13 cellular contexts compared by ENCODE assay signal in the genomic region with DNA sequence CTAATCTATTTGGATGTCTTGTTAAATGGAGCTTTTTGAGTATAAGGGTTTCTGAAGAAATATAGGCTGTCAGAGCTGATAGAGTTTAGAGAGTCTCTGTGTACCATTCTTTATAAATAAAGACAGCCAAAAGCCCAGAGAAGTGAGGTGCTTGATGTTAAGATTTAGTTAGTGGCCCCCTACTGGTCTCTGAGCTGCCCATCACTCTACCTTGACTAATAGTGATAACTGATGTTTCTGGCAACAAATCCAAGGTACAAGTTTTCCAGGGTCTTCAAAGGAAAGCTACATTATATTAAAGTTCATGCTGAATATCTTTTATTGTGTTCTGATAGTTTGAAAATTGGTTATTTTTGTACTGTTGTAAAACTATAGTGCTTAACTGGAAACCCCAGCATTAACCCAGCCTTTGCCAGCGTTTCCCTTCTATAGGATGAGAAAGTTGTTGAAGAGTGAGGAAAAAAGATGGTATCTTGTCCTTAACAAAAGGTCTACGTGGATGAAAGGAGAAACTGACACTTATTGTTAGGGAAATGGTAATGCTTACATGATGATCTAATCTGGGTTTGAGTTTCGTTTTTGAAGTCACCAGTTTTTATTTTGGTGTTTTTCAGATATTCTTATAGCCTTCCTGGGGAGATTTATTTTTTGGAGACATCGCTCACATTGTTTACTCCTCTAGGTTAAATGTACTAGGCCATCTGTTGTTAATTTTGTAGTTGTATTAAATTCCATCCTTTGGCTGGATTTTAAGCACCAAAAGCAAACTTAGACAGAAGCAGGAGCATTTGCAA.
DNase-seq lines count a peak whose midpoint lies in the region; ATAC-seq and TF ChIP-seq lines count a peak whose summit lies in the region.
"Had no signal": no experiment of that assay in that cellular context is flagged by ENCODE, and none has a peak within 500 bp of the region (broad histone marks: within the 10 kb centered on the region; RNA-seq: fewer than 3 reads in every experiment).

No MANE protein-coding gene starts in this region.

- TF ChIP-seq CTCF in GM06990 (IDR thresholded peaks at IDR 0.05; ENCODE audit: insufficient read depth, low read length, poor library complexity, severe bottlenecking), result peak; percentile 63
- peak in 1 of 2 experiments; percentile 51 for TF ChIP-seq CTCF in brain (conservative IDR thresholded peaks at IDR 0.05)
- peak; percentile 46 for TF ChIP-seq CTCF in osteocyte (IDR thresholded peaks at IDR 0.05)
- no peak for TF ChIP-seq CTCF in left lung (IDR thresholded peaks at IDR 0.05)
- no peak for TF ChIP-seq CTCF in omental fat pad (IDR thresholded peaks at IDR 0.05)

- in situ Hi-C loops in G401 (cut with HindIII; ENCODE audit: low sequenced_read_pairs), result no loop called here

- H3K9me3 ChIP-seq in left lung, result no peaks in the 10 kb centered on the region
- H3K9me3 ChIP-seq: SJSA1, upper lobe of left lung had no signal

- H3K27ac Mint-ChIP-seq in brain (peak overlapping the region in 4 of 5 experiments; percentile 2 to 53 (median 32)), osteocyte (ENCODE audit: unreplicated experiment) (peak overlapping the region; percentile 68)
- H3K27ac Mint-ChIP-seq: activated T-cell treated with anti-CD3 and anti-CD28 coated beads, Interleukin-2, amount 50 U/mL, for 72 hours had no signal

- no peak for DNase-seq in GM06990 (ENCODE audit: extremely low read depth, insufficient read length)
- peak; percentile 20 for DNase-seq in HT-29 (ENCODE audit: low spot score)
- no peak for DNase-seq in osteocyte (ENCODE audit: extremely low spot score, unreplicated experiment)
- no peak for DNase-seq in left lung
- no peak for DNase-seq in omental fat pad (ENCODE audit: low spot score)
- no peak for DNase-seq in G401 (ENCODE audit: low spot score)
- DNase-seq in stimulated activated CD4-positive, alpha-beta T cell treated with anti-CD3 and anti-CD28 coated beads, Interleukin-12 subunit alpha, Interleukin-12 subunit beta, amount 100 ng/mL, for 4 hours, result no peak
- DNase-seq: activated T-cell treated with anti-CD3 and anti-CD28 coated beads, Interleukin-2, amount 50 U/mL, for 72 hours; MV-4-11; stimulated activated CD4-positive, alpha-beta T cell treated with anti-CD3 and anti-CD28 coated beads, Interleukin-1b, Interleukin-23, amount 100 ng/mL, for 48 hours; upper lobe of left lung had no signal

- H3K4me1 Mint-ChIP-seq in brain (peaks cover 81% of the 10 kb centered on the region), osteocyte (ENCODE audit: unreplicated experiment) (peaks cover 31% of the 10 kb centered on the region)

- H3K4me3 Mint-ChIP-seq in brain, result peak overlapping the region in 3 of 5 experiments; percentile 18 to 46 (median 38)
- H3K4me3 Mint-ChIP-seq in osteocyte (ENCODE audit: unreplicated experiment), result peak overlapping the region; percentile 19
- H3K4me3 Mint-ChIP-seq: activated T-cell treated with anti-CD3 and anti-CD28 coated beads, Interleukin-2, amount 50 U/mL, for 72 hours had no signal

- intact Hi-C loops in left lung (cut with DNase I), result no loop called here

- H3K4me1 ChIP-seq in left lung, result peaks cover 0 to 3% of the 10 kb centered on the region in 2 donors
- H3K4me1 ChIP-seq: SJSA1 had no signal

- H3K4me3 ChIP-seq in GM06990 (replicated peaks; ENCODE audit: low read depth, low read length), result no peak overlapping the region
- H3K4me3 ChIP-seq in left lung, result no peak overlapping the region
- H3K4me3 ChIP-seq: SJSA1, upper lobe of left lung had no signal

- no peaks in the 10 kb centered on the region for H3K27me3 Mint-ChIP-seq in brain
- H3K27me3 Mint-ChIP-seq in osteocyte (ENCODE audit: unreplicated experiment), result no peaks in the 10 kb centered on the region

- H3K36me3 ChIP-seq in GM06990 (ENCODE audit: control insufficient read depth, insufficient read depth, low read length) (no peaks in the 10 kb centered on the region), left lung (no peaks in the 10 kb centered on the region)
- H3K36me3 ChIP-seq: SJSA1, upper lobe of left lung had no signal

- H3K27me3 ChIP-seq in GM06990 (replicated peaks; ENCODE audit: control insufficient read depth, insufficient read depth, low read length) (no peaks in the 10 kb centered on the region), left lung (no peaks in the 10 kb centered on the region)
- H3K27me3 ChIP-seq: SJSA1, upper lobe of left lung had no signal

- H3K27ac ChIP-seq in left lung, result no peak overlapping the region
- H3K27ac ChIP-seq: SJSA1, upper lobe of left lung had no signal

- H3K36me3 Mint-ChIP-seq in brain (no peaks in the 10 kb centered on the region), osteocyte (ENCODE audit: unreplicated experiment) (no peaks in the 10 kb centered on the region)

- no peak for ATAC-seq in left lung
- ATAC-seq in omental fat pad (ENCODE audit: low FRiP score), result no peak
- ATAC-seq: activated T-cell treated with anti-CD3 and anti-CD28 coated beads, Interleukin-2, amount 50 U/mL, for 72 hours had no signal

- H3K9me3 Mint-ChIP-seq in brain (no peaks in the 10 kb centered on the region), osteocyte (ENCODE audit: unreplicated experiment) (no peaks in the 10 kb centered on the region)
- H3K9me3 Mint-ChIP-seq: activated T-cell treated with anti-CD3 and anti-CD28 coated beads, Interleukin-2, amount 50 U/mL, for 72 hours had no signal

Comparison
In these comparisons a context has a peak if more than half of its experiments do, and no peak if none do; other contexts are left out.
1. CTCF ChIP-seq: peak in GM06990 (single experiment) and osteocyte (single experiment); none in left lung (0 of 2) and omental fat pad (0 of 3).